Comparison of ENCODE assay signal across 9 cellular contexts in the genomic region with DNA sequence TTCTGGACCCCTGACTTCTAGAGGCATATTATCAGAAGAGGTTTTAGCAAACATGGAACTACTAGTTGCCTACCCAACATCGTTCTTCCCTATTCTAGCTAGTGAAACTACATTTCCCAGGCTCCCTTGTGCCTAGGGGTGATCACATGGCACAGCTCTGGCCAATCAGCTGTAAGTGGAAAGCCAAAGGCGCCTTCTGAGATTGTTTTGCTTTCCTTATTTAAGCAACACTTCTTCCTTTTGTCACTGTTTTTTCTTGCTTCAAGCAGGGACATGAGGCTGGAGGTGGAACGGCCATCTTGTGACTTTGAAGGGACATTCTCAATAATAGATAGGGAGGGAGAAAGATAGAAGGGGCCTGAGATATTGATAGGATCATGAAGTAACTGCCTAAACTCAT.
DNase-seq lines count a peak whose midpoint lies in the region; ATAC-seq and TF ChIP-seq lines count a peak whose summit lies in the region.
"Had no signal": no experiment of that assay in that cellular context is flagged by ENCODE, and none has a peak within 500 bp of the region (broad histone marks: within the 10 kb centered on the region; RNA-seq: fewer than 3 reads in every experiment).

No MANE protein-coding gene starts in this region.

- peak overlapping the region; percentile 67; the same call in 1 of the 2 replicates for H3K27ac ChIP-seq in GM23338 (ENCODE audit: low read depth)
- no peak overlapping the region for H3K27ac ChIP-seq in caudate nucleus (ENCODE audit: low read depth, low read length)
- H3K27ac ChIP-seq: WERI-Rb-1 had no signal

- H3K36me3 ChIP-seq in GM23338 (ENCODE audit: insufficient read depth), result no peaks in the 10 kb centered on the region
- H3K36me3 ChIP-seq: WERI-Rb-1 had no signal

- H3K4me3 ChIP-seq in GM23338, result no peak overlapping the region

- peaks cover 18% of the 10 kb centered on the region for H3K9me3 Mint-ChIP-seq in GM23338

- peaks cover 15% of the 10 kb centered on the region for H3K4me1 ChIP-seq in GM23338 (ENCODE audit: insufficient read depth)

- H3K27ac Mint-ChIP-seq in GM23338, result no peak overlapping the region

- H3K4me1 Mint-ChIP-seq in GM23338, result peaks cover 28% of the 10 kb centered on the region

- H3K9me2 ChIP-seq in GM23338 (ENCODE audit: insufficient read depth), result no peaks in the 10 kb centered on the region

- no peak overlapping the region for H3K4me2 ChIP-seq in GM23338

- no peak overlapping the region for H2AFZ ChIP-seq in GM23338

- peaks cover 9% of the 10 kb centered on the region; the same call in 1 of the 3 replicates for H3K36me3 Mint-ChIP-seq in GM23338 (ENCODE audit: low read depth)

- TF ChIP-seq CTCF in GM23338 (conservative IDR thresholded peaks at IDR 0.05; ENCODE audit: low read depth in 2 of 2), result no peak

- no peaks in the 10 kb centered on the region for H3F3A ChIP-seq in GM23338 (replicated peaks; ENCODE audit: low read depth)

- no peaks in the 10 kb centered on the region for H3K27me3 ChIP-seq in GM23338 (ENCODE audit: insufficient read depth)

- peak; percentile 67 for DNase-seq in COLO829 (ENCODE audit: low spot score)
- peak; percentile 94 for DNase-seq in GM23338 (ENCODE audit: low spot score)
- DNase-seq in RPMI7951 (ENCODE audit: low read depth), result peak; percentile 39
- peak; percentile 2 for DNase-seq in fibroblast of peridontal ligament (ENCODE audit: extremely low read depth)
- DNase-seq in caudate nucleus (lab: John Stamatoyannopoulos, UW), result no peak
- DNase-seq in amygdala (lab: John Stamatoyannopoulos, UW), result no peak
- DNase-seq: WERI-Rb-1 had no signal

- no peaks in the 10 kb centered on the region for H3K79me2 ChIP-seq in GM23338 (replicated peaks; ENCODE audit: insufficient read depth)

- H3K4me3 Mint-ChIP-seq in GM23338, result no peak overlapping the region

- ATAC-seq in GM23338 (peak; percentile 95), HG03342 (IDR thresholded peaks at IDR 0.05; ENCODE audit: unreplicated experiment) (no peak), HG02623 (IDR thresholded peaks at IDR 0.05; ENCODE audit: unreplicated experiment) (no peak)

- H4K20me1 ChIP-seq in GM23338 (replicated peaks; ENCODE audit: insufficient read depth), result no peaks in the 10 kb centered on the region

- H3K27me3 Mint-ChIP-seq in GM23338 (ENCODE audit: insufficient read depth, low read depth, poor library complexity), result peaks cover 7% of the 10 kb centered on the region

TF ChIP-seq in GM23338, 12 proteins besides CTCF, POLR2A, EP300 and RAD21:
- TF ChIP-seq CREB1 (CRISPR knock-in tag; IDR thresholded peaks at IDR 0.05; ENCODE audit: low read depth) (0 out of 2 replicates have a peak, but pooled peaks have one; percentile 7), ETS1 (IDR thresholded peaks at IDR 0.05) (peak; percentile 71), JUNB (IDR thresholded peaks at IDR 0.05; ENCODE audit: unreplicated experiment) (no peak), EZH2 (IDR thresholded peaks at IDR 0.05; ENCODE audit: low read depth, unreplicated experiment) (no peak)

Comparison
In these comparisons a context has a peak if more than half of its experiments do, and no peak if none do; other contexts are left out.
1. DNase-seq: peak in COLO829 (single experiment), GM23338 (single experiment), RPMI7951 (single experiment) and fibroblast of peridontal ligament (single experiment); none in caudate nucleus (0 of 61) and amygdala (0 of 56).